Comparison of ENCODE assay signal across 1 cellular context in genomic region chr9:129482521-129483466, GRCh38.
A peak's percentile ranks its signal among the peaks of the same experiment; 100 is the strongest.
TF ChIP-seq lines count a peak whose summit lies in the region.

No MANE protein-coding gene starts in this region.

TF ChIP-seq in K562, 482 proteins besides CTCF, POLR2A, EP300 and RAD21 (continued from another document and continues in another):
- no peak for TF ChIP-seq ZNF395 (CRISPR knock-in tag; IDR thresholded peaks at IDR 0.05)
- no peak for TF ChIP-seq ZNF133 (CRISPR knock-in tag; IDR thresholded peaks at IDR 0.05)
- TF ChIP-seq TCF3 (CRISPR knock-in tag; IDR thresholded peaks at IDR 0.05) = no peak
- TF ChIP-seq RBM14 (IDR thresholded peaks at IDR 0.05; ENCODE audit: borderline replicate concordance, insufficient read depth, low read depth, low read length) = 0 out of 2 replicates have a peak, but pooled peaks have one; percentile 38
- no peak for TF ChIP-seq MAFG (tag; conservative IDR thresholded peaks at IDR 0.05)
- TF ChIP-seq RBM25 (IDR thresholded peaks at IDR 0.05; ENCODE audit: low read depth, low read length, severe bottlenecking) = no peak
- no peak; the same call in 1 of the 2 replicates for TF ChIP-seq TEAD4 (IDR thresholded peaks at IDR 0.05; ENCODE audit: low read length)
- no peak for TF ChIP-seq TEAD4 (CRISPR knock-in tag; IDR thresholded peaks at IDR 0.05; ENCODE audit: borderline replicate concordance)
- peak; percentile 84; the same call in 1 of the 2 replicates for TF ChIP-seq ZBTB9 (CRISPR knock-in tag; IDR thresholded peaks at IDR 0.05)
- no peak for TF ChIP-seq BRF1 (IDR thresholded peaks at IDR 0.05; ENCODE audit: borderline replicate concordance, extremely low read depth, insufficient read length)
- TF ChIP-seq RFX5 (IDR thresholded peaks at IDR 0.05; ENCODE audit: low read depth, low read length) = no peak
- TF ChIP-seq ZNF507 (tag; conservative IDR thresholded peaks at IDR 0.05) = no peak
- TF ChIP-seq ETV1 (tag; conservative IDR thresholded peaks at IDR 0.05; ENCODE audit: low read depth) = peak; percentile 31; the same call in 1 of the 2 replicates
- no peak for TF ChIP-seq ZNF639 (CRISPR knock-in tag; conservative IDR thresholded peaks at IDR 0.05 in 1 of 2, IDR thresholded peaks at IDR 0.05 in 1 of 2)
- peak; percentile 57; the same call in 1 of the 2 replicates for TF ChIP-seq GMEB1 (CRISPR knock-in tag; IDR thresholded peaks at IDR 0.05)
- no peak for TF ChIP-seq SMAD3 (CRISPR knock-in tag; conservative IDR thresholded peaks at IDR 0.05)
- no peak for TF ChIP-seq TARDBP (IDR thresholded peaks at IDR 0.05)
- no peak for TF ChIP-seq KAT8 (IDR thresholded peaks at IDR 0.05; ENCODE audit: low read depth)
- TF ChIP-seq SRSF9 (IDR thresholded peaks at IDR 0.05; ENCODE audit: borderline replicate concordance, low read depth, low read length) = no peak
- TF ChIP-seq HOMEZ (CRISPR knock-in tag; IDR thresholded peaks at IDR 0.05) = no peak
- TF ChIP-seq ZNF41 (CRISPR knock-in tag; conservative IDR thresholded peaks at IDR 0.05) = peak; percentile 73; the same call in 1 of the 2 replicates
- TF ChIP-seq NFIC (IDR thresholded peaks at IDR 0.05) = peak; percentile 48; the same call in 1 of the 2 replicates
- TF ChIP-seq PCBP1 (IDR thresholded peaks at IDR 0.05; ENCODE audit: low read depth, low read length, poor library complexity, severe bottlenecking) = no peak
- no peak for TF ChIP-seq FOXM1 (IDR thresholded peaks at IDR 0.05; ENCODE audit: low read depth)
- no peak for TF ChIP-seq FOXM1 (CRISPR knock-in tag; IDR thresholded peaks at IDR 0.05; ENCODE audit: low read depth)
- no peak for TF ChIP-seq ZHX1 (conservative IDR thresholded peaks at IDR 0.05; ENCODE audit: low read length)
- TF ChIP-seq MYBL2 (IDR thresholded peaks at IDR 0.05; ENCODE audit: low read depth) = no peak
- TF ChIP-seq MYBL2 (CRISPR knock-in tag; IDR thresholded peaks at IDR 0.05; ENCODE audit: borderline replicate concordance) = no peak
- TF ChIP-seq SMAD4 (CRISPR knock-in tag; conservative IDR thresholded peaks at IDR 0.05) = peak; percentile 91
- peak; percentile 5; the same call in 1 of the 2 replicates for TF ChIP-seq REST (CRISPR knock-in tag; IDR thresholded peaks at IDR 0.05; ENCODE audit: low read depth)
- TF ChIP-seq RFX7 (CRISPR knock-in tag; IDR thresholded peaks at IDR 0.05) = no peak
- TF ChIP-seq PREB (CRISPR knock-in tag; IDR thresholded peaks at IDR 0.05) = no peak
- TF ChIP-seq CREB5 (CRISPR knock-in tag; IDR thresholded peaks at IDR 0.05) = no peak
- TF ChIP-seq PKNOX1 (IDR thresholded peaks at IDR 0.05) = peak; percentile 72
- peak; percentile 22; the same call in 1 of the 2 replicates for TF ChIP-seq CTBP1 (IDR thresholded peaks at IDR 0.05; ENCODE audit: borderline replicate concordance)
- peak; percentile 86 for TF ChIP-seq CCNT2 (IDR thresholded peaks at IDR 0.05; ENCODE audit: borderline replicate concordance, extremely low read depth, insufficient read length, low read depth, low read length)
- no peak for TF ChIP-seq RAD51 (IDR thresholded peaks at IDR 0.05; ENCODE audit: borderline replicate concordance, low read depth)
- no peak for TF ChIP-seq IRF1 (CRISPR knock-in tag; IDR thresholded peaks at IDR 0.05; ENCODE audit: borderline replicate concordance)
- TF ChIP-seq ZNF253 (CRISPR knock-in tag; conservative IDR thresholded peaks at IDR 0.05) = no peak
- TF ChIP-seq TEAD1 (CRISPR knock-in tag; IDR thresholded peaks at IDR 0.05) = peak; percentile 2 to 56; a peak in 1 of 4 replicates
- no peak for TF ChIP-seq ZNF561 (CRISPR knock-in tag; conservative IDR thresholded peaks at IDR 0.05)
- TF ChIP-seq TOE1 (IDR thresholded peaks at IDR 0.05; ENCODE audit: borderline replicate concordance) = 0 out of 2 replicates have a peak, but pooled peaks have one; percentile 46
- no peak for TF ChIP-seq TOE1 (CRISPR knock-in tag; IDR thresholded peaks at IDR 0.05; ENCODE audit: borderline replicate concordance, low read depth)
- TF ChIP-seq NR1H2 (CRISPR knock-in tag; IDR thresholded peaks at IDR 0.05) = 0 out of 2 replicates have a peak, but pooled peaks have one; percentile 55
